27 cellular contexts compared by ENCODE assay signal in genomic region chr6:81594501-81594900, GRCh38.
DNase-seq lines count a peak whose midpoint lies in the region; ATAC-seq, FAIRE-seq and TF ChIP-seq lines count a peak whose summit lies in the region.
"Had no signal": no experiment of that assay in that cellular context is flagged by ENCODE, and none has a peak within 500 bp of the region (broad histone marks: within the 10 kb centered on the region; RNA-seq: fewer than 3 reads in every experiment).

No MANE protein-coding gene starts in this region.

- no peak for FAIRE-seq in HepG2 (lab: Jason Lieb, UNC)
- FAIRE-seq: A204.1, GM12878, GM12892, GM18507, GM19239 had no signal

- H3K79me2 ChIP-seq in HepG2 (ENCODE audit: insufficient read depth, low read length) = no peaks in the 10 kb centered on the region
- no peaks in the 10 kb centered on the region for H3K79me2 ChIP-seq in parathyroid adenoma

- intact Hi-C loops in HepG2 (cut with micrococcal nuclease; ENCODE audit: unreplicated experiment) (loop anchor here (10.0 kb wide), 1 partner anchor 410 kb away; no protein-coding TSS in a partner anchor), right lobe of liver (cut with DNase I) (no loop called here), upper lobe of right lung (cut with DNase I) (no loop called here)

- CTCF ChIA-PET in HepG2 (lab: Yijun Ruan, JAX; ENCODE audit: low intra/inter-chr PET ratio, low total read pairs) = no interaction called here

- TF ChIP-seq EP300 in HepG2 (IDR thresholded peaks at IDR 0.05; ENCODE audit: low read depth in 2 of 2, low read length in 2 of 2) (no peak), HepG2 (CRISPR knock-in tag; IDR thresholded peaks at IDR 0.05; ENCODE audit: borderline replicate concordance) (no peak)

- ATAC-seq in HepG2 (no peak), right lobe of liver (no peak), upper lobe of right lung (peak; percentile 24), GM18858 (IDR thresholded peaks at IDR 0.05; ENCODE audit: unreplicated experiment) (no peak)
- ATAC-seq: GM12878 had no signal

- H3K27ac ChIP-seq in HepG2 (ENCODE audit: extremely low read length, insufficient read depth, low read length) (no peak overlapping the region), right lobe of liver (no peak overlapping the region), parathyroid adenoma (no peak overlapping the region), upper lobe of right lung (no peak overlapping the region)
- H3K27ac ChIP-seq: BLaER1 had no signal

- DNase-seq in HepG2 (ENCODE audit: low spot score) (no peak), right lobe of liver (no peak), upper lobe of right lung (no peak)
- DNase-seq in activated CD4-positive, alpha-beta T cell treated with anti-CD3 and anti-CD28 coated beads, Interleukin-2, amount 50 U/mL, for 48 hours = no peak
- DNase-seq: 8988T; ACHN; BE2C; C1 segment of cervical spinal cord; CD4-positive, alpha-beta memory T cell; CD4-positive, CD25-positive, alpha-beta regulatory T cell; CD8-positive, alpha-beta memory T cell; COR-L47; DMS 273 treated with DMSO at 0.1 percent for 48 hours; DMS153; DMS53; DMS79; DND-41; EL; GDM1 had no signal

- H4K20me1 ChIP-seq in HepG2 (ENCODE audit: insufficient read depth, low read length) = no peaks in the 10 kb centered on the region
- H4K20me1 ChIP-seq: BLaER1 had no signal

- TF ChIP-seq POLR2A in HepG2 (IDR thresholded peaks at IDR 0.05; ENCODE audit: insufficient read depth in 1 of 2, low read depth in 2 of 2, low read length in 2 of 2) (no peak), right lobe of liver (IDR thresholded peaks at IDR 0.05) (no peak)

- H3K27me3 ChIP-seq in HepG2 (ENCODE audit: control insufficient read depth in 1 of 2, insufficient read depth in 2 of 2, low read length in 2 of 2) (no peaks in the 10 kb centered on the region), right lobe of liver (no peaks in the 10 kb centered on the region), parathyroid adenoma (ENCODE audit: control insufficient read depth, insufficient read depth, low read length) (no peaks in the 10 kb centered on the region), upper lobe of right lung (no peaks in the 10 kb centered on the region)
- H3K27me3 ChIP-seq: BE2C, BLaER1 had no signal

- H3K9me3 ChIP-seq in HepG2 (ENCODE audit: low read length) (no peaks in the 10 kb centered on the region), right lobe of liver (no peaks in the 10 kb centered on the region), parathyroid adenoma (ENCODE audit: control insufficient read depth, low read length) (no peaks in the 10 kb centered on the region), upper lobe of right lung (no peaks in the 10 kb centered on the region)
- H3K9me3 ChIP-seq: BE2C, BLaER1 had no signal

- H3K36me3 ChIP-seq in HepG2 (replicated peaks in 1 of 2; ENCODE audit: control insufficient read depth in 1 of 2, insufficient read depth in 2 of 2, low read length in 2 of 2) (no peaks in the 10 kb centered on the region), right lobe of liver (no peaks in the 10 kb centered on the region), parathyroid adenoma (ENCODE audit: control insufficient read depth, insufficient read depth, low read length) (no peaks in the 10 kb centered on the region), upper lobe of right lung (no peaks in the 10 kb centered on the region)
- H3K36me3 ChIP-seq: BE2C, BLaER1 had no signal

- 0% methylated on average over 2 of the region's 2 CpGs for WGBS in HepG2 (ENCODE audit: low lambda C conversion rate)
- WGBS in right lobe of liver (ENCODE audit: insufficient coverage, low coverage, low lambda C conversion rate, missing lambda C conversion rate) = 41% methylated on average over 2 of the region's 2 CpGs

- in situ Hi-C loops in HepG2 (cut with HindIII; ENCODE audit: extremely low pct_ligation_motif_present, low pct_unique_long_range_greater_than_20kb) = no loop called here

- TF ChIP-seq CTCF in HepG2 (CRISPR knock-in tag; IDR thresholded peaks at IDR 0.05) (no peak), right lobe of liver (IDR thresholded peaks at IDR 0.05) (no peak), parathyroid adenoma (IDR thresholded peaks at IDR 0.05) (no peak), upper lobe of right lung (IDR thresholded peaks at IDR 0.05) (no peak)

- no TSS peak for BruUV-seq in HepG2 (replicated peaks; lab: Mats Ljungman, UMichigan)

- no peaks in the 10 kb centered on the region for H3K4me1 ChIP-seq in HepG2 (ENCODE audit: insufficient read depth, low read length)
- no peaks in the 10 kb centered on the region for H3K4me1 ChIP-seq in right lobe of liver
- H3K4me1 ChIP-seq in parathyroid adenoma = no peaks in the 10 kb centered on the region
- no peaks in the 10 kb centered on the region for H3K4me1 ChIP-seq in upper lobe of right lung
- H3K4me1 ChIP-seq: BLaER1 had no signal

- H3K4me3 ChIP-seq in HepG2 (replicated peaks in 1 of 3; ENCODE audit: insufficient read depth in 1 of 3, low read depth in 2 of 3, low read length in 3 of 3) = no peak overlapping the region
- H3K4me3 ChIP-seq in right lobe of liver = no peak overlapping the region
- H3K4me3 ChIP-seq in parathyroid adenoma (ENCODE audit: low read depth, low read length) = no peak overlapping the region
- no peak overlapping the region for H3K4me3 ChIP-seq in upper lobe of right lung
- H3K4me3 ChIP-seq: BLaER1, GM12878 had no signal

- no peak overlapping the region for H3K9ac ChIP-seq in HepG2 (ENCODE audit: insufficient read depth, low read depth, low read length)
- no peak overlapping the region for H3K9ac ChIP-seq in parathyroid adenoma
- H3K9ac ChIP-seq: BLaER1 had no signal

- POLR2A ChIA-PET in HepG2 (lab: Yijun Ruan, JAX) = no interaction called here

- TF ChIP-seq RAD21 in HepG2 (CRISPR knock-in tag; IDR thresholded peaks at IDR 0.05) = no peak

- no peak overlapping the region for H3K4me2 ChIP-seq in HepG2 (ENCODE audit: low read depth, low read length)
- H3K4me2 ChIP-seq in parathyroid adenoma (ENCODE audit: low read length) = no peak overlapping the region
- H3K4me2 ChIP-seq: BLaER1 had no signal

- H2AFZ ChIP-seq in HepG2 (ENCODE audit: low read length) = no peak overlapping the region
- peak overlapping the region; percentile 44 for H2AFZ ChIP-seq in parathyroid adenoma

TF ChIP-seq in HepG2, 621 proteins besides CTCF, POLR2A, EP300 and RAD21:
- TF ChIP-seq TOPORS (CRISPR knock-in tag; IDR thresholded peaks at IDR 0.05) (no peak), BCL6 (CRISPR knock-in tag; IDR thresholded peaks at IDR 0.05) (peak; percentile 89)
